8 cellular contexts compared by ENCODE assay signal in genomic region chr1:156748670-156749428, GRCh38. TPM values are rescaled to one million over a fixed set of nuclear protein-coding genes. Genes with fewer than 3 reads are reported as not detected.
DNase-seq lines count a peak whose midpoint lies in the region; ATAC-seq and TF ChIP-seq lines count a peak whose summit lies in the region.

No MANE protein-coding gene starts in this region.

- H3K27ac ChIP-seq in VCaP = peak overlapping the region; percentile 97

- peak overlapping the region; percentile 98 for H3K4me3 ChIP-seq in BE2C (ENCODE audit: low read depth, low read length)

- peaks cover 27% of the 10 kb centered on the region for H3K4me1 ChIP-seq in BE2C

- no peak for DNase-seq in BE2C
- peak; percentile 76 for DNase-seq in HK-2 (ENCODE audit: unreplicated experiment)
- peak; percentile 49 for DNase-seq in fibroblast of peridontal ligament (ENCODE audit: extremely low read depth)
- no peak for DNase-seq in omental fat pad (ENCODE audit: low spot score)
- DNase-seq in NCI-H510A treated with DMSO at 0.1 percent for 48 hours (lab: John Stamatoyannopoulos, UW) = no peak

- H3K36me3 ChIP-seq in BE2C = peaks cover 32% of the 10 kb centered on the region

- no peak for TF ChIP-seq CTCF in BE2C (IDR thresholded peaks at IDR 0.05; ENCODE audit: low read depth, low read length)
- TF ChIP-seq CTCF in VCaP (conservative IDR thresholded peaks at IDR 0.05) = no peak
- no peak for TF ChIP-seq CTCF in omental fat pad (IDR thresholded peaks at IDR 0.05)

- no peaks in the 10 kb centered on the region for H3K27me3 ChIP-seq in BE2C

- H3K9me3 ChIP-seq in BE2C = no peaks in the 10 kb centered on the region

- ATAC-seq in omental fat pad (ENCODE audit: low FRiP score) (peak; percentile 10), HG03039 (IDR thresholded peaks at IDR 0.05; ENCODE audit: unreplicated experiment) (no peak), GM19395 (IDR thresholded peaks at IDR 0.05; ENCODE audit: unreplicated experiment) (no peak)

RNA-seq across cellular contexts. Expression of gene HDGF, which starts 2.6 kb away (rescaled TPM):
- polyA plus RNA-seq in BE2C (2012; ENCODE audit: insufficient read depth, insufficient read length, low read depth) = 264 TPM
- total RNA-seq in omental fat pad = 100 to 1,000 TPM; 124 to 242 (median 137) TPM

RNA-seq across cellular contexts. Expression of gene MRPL24, which starts 8.0 kb away (rescaled TPM):
- 264 TPM for polyA plus RNA-seq in BE2C (2012; ENCODE audit: insufficient read depth, insufficient read length, low read depth)
- total RNA-seq in omental fat pad = 10 to 100 TPM; 45.0 to 74.4 (median 69.8) TPM

RNA-seq across cellular contexts. Expression of gene PRCC, which starts 18.5 kb away (rescaled TPM):
- 319 TPM for polyA plus RNA-seq in BE2C (2012; ENCODE audit: insufficient read depth, insufficient read length, low read depth)
- total RNA-seq in omental fat pad = 10 to 100 TPM; 25.5 to 34.7 (median 28.2) TPM

RNA-seq across cellular contexts. Expression of gene ISG20L2, which starts 20.3 kb away (rescaled TPM):
- polyA plus RNA-seq in BE2C (2012; ENCODE audit: insufficient read depth, insufficient read length, low read depth) = 100 TPM
- total RNA-seq in omental fat pad = 10 to 100 TPM; 19.8 to 34.1 (median 28.2) TPM

RNA-seq across cellular contexts. Expression of gene METTL25B, which starts 20.6 kb away (rescaled TPM):
- polyA plus RNA-seq in BE2C (2012; ENCODE audit: insufficient read depth, insufficient read length, low read depth) = 47.1 TPM
- total RNA-seq in omental fat pad = 10 to 100 TPM; 12.1 to 25.4 (median 18.8) TPM

Comparison
In these comparisons a context has a peak if more than half of its experiments do, and no peak if none do; other contexts are left out.
1. DNase-seq: peak in HK-2 (single experiment) and fibroblast of peridontal ligament (single experiment); none in BE2C (single experiment), omental fat pad (single experiment) and NCI-H510A treated with DMSO at 0.1 percent for 48 hours (single experiment).